In the genomic region with DNA sequence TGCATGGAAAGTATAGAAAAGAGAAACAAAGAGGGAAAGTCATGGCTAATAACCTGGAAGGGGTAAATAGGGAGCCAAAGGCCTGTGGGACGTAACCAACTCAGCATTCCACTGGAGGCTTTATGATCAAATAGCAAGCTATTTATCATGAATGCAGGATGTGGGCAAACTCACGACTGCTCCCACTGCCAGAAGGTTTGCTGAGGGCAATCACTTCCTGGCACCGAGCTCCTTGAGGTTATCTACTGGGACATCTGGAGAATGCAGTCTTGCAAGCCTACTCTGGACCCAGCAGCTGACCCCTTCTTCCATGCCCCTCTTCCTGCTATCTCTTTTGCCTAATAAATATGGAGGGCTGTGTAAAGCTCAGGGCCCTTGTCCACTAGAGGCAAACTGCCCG, we compare ENCODE assay signal across 12 cellular contexts. TPM values are rescaled to one million over a fixed set of nuclear protein-coding genes. Genes with fewer than 3 reads are reported as not detected.
DNase-seq lines count a peak whose midpoint lies in the region; ATAC-seq and TF ChIP-seq lines count a peak whose summit lies in the region.
"Not testable (repeated sequence)": the region's sequence is repeated elsewhere in the genome, so short reads cannot be mapped to it uniquely, and the experiment has no call there.
"Had no signal": no experiment of that assay in that cellular context is flagged by ENCODE, and none has a peak within 500 bp of the region (broad histone marks: within the 10 kb centered on the region; RNA-seq: fewer than 3 reads in every experiment).

No MANE protein-coding gene starts in this region.

- not testable (repeated sequence) for H4K20me1 ChIP-seq in BLaER1 treated with 17β-estradiol and CSF1 and Interleukin-3, amounts not matched to agents 10 nM and 100 nM; PC-3 (ENCODE audit: low read length)

- H3K9me2 ChIP-seq in PC-3 (replicated peaks; ENCODE audit: low read length), result not testable (repeated sequence)

- intact Hi-C loops in PC-3 (cut with micrococcal nuclease), result loop anchor here (5.0 kb wide), 1 partner anchor 209 kb away; no protein-coding TSS in a partner anchor

- not testable (repeated sequence) for H3K36me3 ChIP-seq in BLaER1 treated with 17β-estradiol and CSF1 and Interleukin-3, amounts not matched to agents 10 nM and 100 nM; PC-3 (ENCODE audit: low read depth, low read length)

- peak; percentile 35 for DNase-seq in GF-D8 (lab: John Stamatoyannopoulos, UW)
- peak; percentile 42 for DNase-seq in LHCN-M2 (ENCODE audit: low read depth)
- peak; percentile 66 for DNase-seq in PC-3
- DNase-seq in UCSD-AML1 (lab: John Stamatoyannopoulos, UW; ENCODE audit: unreplicated experiment), result peak; percentile 72
- DNase-seq in coronary artery (ENCODE audit: low spot score), result peak; percentile 33
- peak; percentile 57 for DNase-seq in islet precursor cell

- not testable (repeated sequence) for H3K4me3 ChIP-seq in BLaER1 treated with 17β-estradiol and CSF1 and Interleukin-3, amounts not matched to agents 10 nM and 100 nM; PC-3 (ENCODE audit: low read length); coronary artery

- BruUV-seq in PC-3 (replicated peaks; lab: Mats Ljungman, UMichigan), result not testable (repeated sequence)

- H3K27ac ChIP-seq in BLaER1 treated with 17β-estradiol and CSF1 and Interleukin-3, amounts not matched to agents 10 nM and 100 nM; PC-3 (ENCODE audit: low read length); coronary artery: not testable (repeated sequence)

- peak overlapping the region in 7 of 11 experiments; percentile 3 to 39 (median 19); a peak in 8 of 22 replicates for H3K4me2 ChIP-seq in BLaER1 treated with 17β-estradiol and CSF1 and Interleukin-3, amounts not matched to agents 10 nM and 100 nM
- not testable (repeated sequence) for H3K4me2 ChIP-seq in PC-3 (ENCODE audit: low read length)

- H3K9ac ChIP-seq in BLaER1 treated with 17β-estradiol and CSF1 and Interleukin-3, amounts not matched to agents 10 nM and 100 nM; PC-3 (ENCODE audit: low read length): not testable (repeated sequence)

- POLR2A ChIA-PET in PC-3 (lab: Charles Lee; ENCODE audit: unreplicated experiment), result interaction anchor here (0.8 kb wide), 1 partner anchor 19 kb away, joined by 15 read pairs; the partner anchor contains the start of genes CCR5AS and CCRL2

- CTCF ChIA-PET in PC-3 (lab: Charles Lee), result not testable (repeated sequence)

- not testable (repeated sequence) for H3K79me2 ChIP-seq in PC-3 (ENCODE audit: low read length)

- H3K4me1 ChIP-seq in BLaER1 treated with 17β-estradiol and CSF1 and Interleukin-3, amounts not matched to agents 10 nM and 100 nM, result peaks cover 6 to 15% (median 8%) of the 10 kb centered on the region in 10 experiments; a peak in 9 of 20 replicates
- H3K4me1 ChIP-seq in PC-3 (ENCODE audit: insufficient read depth, low read length), result peaks cover 65% of the 10 kb centered on the region

- not testable (repeated sequence) for H3F3A ChIP-seq in PC-3 (ENCODE audit: low read length, unreplicated experiment)

- not testable (repeated sequence) for H2AFZ ChIP-seq in PC-3 (ENCODE audit: low read length)

- H3K9me3 ChIP-seq in BLaER1 treated with 17β-estradiol and CSF1 and Interleukin-3, amounts not matched to agents 10 nM and 100 nM (replicated peaks in 1 of 11); PC-3 (ENCODE audit: low read length): not testable (repeated sequence)

- not testable (repeated sequence) for ATAC-seq in PC-3

- not testable (repeated sequence) for H3K27me3 ChIP-seq in BLaER1 treated with 17β-estradiol and CSF1 and Interleukin-3, amounts not matched to agents 10 nM and 100 nM; PC-3 (ENCODE audit: low read length)

- TF ChIP-seq CTCF in PC-3 (conservative IDR thresholded peaks at IDR 0.05; ENCODE audit: low read depth, low read length); coronary artery (IDR thresholded peaks at IDR 0.05): not testable (repeated sequence)

RNA-seq across cellular contexts. Expression of gene CCRL2, which starts 19.4 kb away (rescaled TPM):
- 5.3 and 5.4 TPM in 2 replicates for total RNA-seq in LHCN-M2 (2014; rRNA removed)
- polyA plus RNA-seq in LHCN-M2 (2012), result 1.6 TPM
- 5.5 and 6.0 TPM in 2 replicates for total RNA-seq in PC-3 (2014; rRNA removed)
- total RNA-seq: Calu3 had no signal
- polyA plus RNA-seq: BJ had no signal

RNA-seq across cellular contexts. Expression of gene LTF, which starts 38.2 kb away (rescaled TPM):
- total RNA-seq in LHCN-M2 (2014; rRNA removed) (0.06 TPM in 1 of 2 replicates, not detected in the other), PC-3 (2014; rRNA removed) (not detected in 2 replicates)
- polyA plus RNA-seq in LHCN-M2 (2012), result 0.06 TPM
- total RNA-seq: Calu3; CD4-positive, alpha-beta memory T cell; G401; OCI-LY7 had no signal
- polyA plus RNA-seq: BJ; CD4-positive, alpha-beta memory T cell had no signal

RNA-seq across cellular contexts. Expression of gene CCR5, which starts 55.7 kb away (rescaled TPM):
- not detected in 2 replicates for total RNA-seq in LHCN-M2 (2014; rRNA removed)
- not detected for polyA plus RNA-seq in LHCN-M2 (2012)
- total RNA-seq in PC-3 (2014; rRNA removed), result not detected in 2 replicates
- total RNA-seq: Calu3, OCI-LY7 had no signal
- polyA plus RNA-seq: BJ had no signal
